Comparison of ENCODE assay signal across 18 cellular contexts in the genomic region with DNA sequence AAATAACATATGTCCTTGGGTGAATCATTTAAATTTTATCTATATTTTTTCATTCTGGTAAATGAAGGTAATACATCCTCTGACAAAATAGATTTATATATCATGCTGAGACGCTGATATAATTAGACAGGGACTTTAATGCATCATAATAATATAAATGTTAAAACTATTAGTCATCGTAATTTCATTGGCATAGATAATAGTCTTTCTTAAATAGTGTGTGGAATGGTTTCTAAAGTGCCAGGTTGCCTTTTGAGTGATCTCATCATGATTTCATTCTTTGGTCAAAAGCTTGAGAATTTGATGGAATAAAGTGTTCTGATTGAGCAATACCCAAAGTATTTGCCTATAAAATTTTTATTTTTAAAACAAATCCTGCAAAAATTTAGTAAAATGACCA. TPM values are rescaled to one million over a fixed set of nuclear protein-coding genes. Genes with fewer than 3 reads are reported as not detected.
DNase-seq lines count a peak whose midpoint lies in the region; ATAC-seq and TF ChIP-seq lines count a peak whose summit lies in the region.
"Had no signal": no experiment of that assay in that cellular context is flagged by ENCODE, and none has a peak within 500 bp of the region (broad histone marks: within the 10 kb centered on the region; RNA-seq: fewer than 3 reads in every experiment).

No MANE protein-coding gene starts in this region.

- no peak for TF ChIP-seq CTCF in fibroblast of mammary gland (conservative IDR thresholded peaks at IDR 0.05; ENCODE audit: control insufficient read depth, insufficient read depth, low read depth, low read length)

- peaks cover 45% of the 10 kb centered on the region for H3K4me1 ChIP-seq in skeletal muscle satellite cell (ENCODE audit: control insufficient read depth, insufficient read depth, low read length)
- H3K4me1 ChIP-seq: stomach had no signal

- no peak overlapping the region for H3K27ac Mint-ChIP-seq in activated CD8-positive, alpha-beta T cell treated with anti-CD3 and anti-CD28 coated beads, Interleukin-2, amount 10 ng/mL, durations not matched to agents 7 days and 5 days
- H3K27ac Mint-ChIP-seq: activated naive CD8-positive, alpha-beta T cell treated with anti-CD3 and anti-CD28 coated beads for 36 hours; CD14-positive monocyte had no signal

- POLR2A ChIA-PET in activated CD8-positive, alpha-beta T cell treated with anti-CD3 and anti-CD28 coated beads, Interleukin-2, amount 10 ng/mL, durations not matched to agents 7 days and 5 days (lab: Charles Lee) = no interaction called here

- H3K27ac ChIP-seq in SK-N-MC = peak overlapping the region; percentile 84; the same call in 1 of the 2 replicates
- H3K27ac ChIP-seq: stomach had no signal

- ATAC-seq in activated CD8-positive, alpha-beta T cell treated with anti-CD3 and anti-CD28 coated beads, Interleukin-2, amount 10 ng/mL, durations not matched to agents 7 days and 5 days = no peak
- no peak for ATAC-seq in HG03460 (IDR thresholded peaks at IDR 0.05; ENCODE audit: unreplicated experiment)
- ATAC-seq: left lobe of liver had no signal

- H3K9me3 Mint-ChIP-seq in activated CD8-positive, alpha-beta T cell treated with anti-CD3 and anti-CD28 coated beads, Interleukin-2, amount 10 ng/mL, durations not matched to agents 7 days and 5 days (ENCODE audit: insufficient read depth) = no peaks in the 10 kb centered on the region

- H3K9me3 ChIP-seq in SK-N-MC (ENCODE audit: low read depth, low read length) (no peaks in the 10 kb centered on the region), skeletal muscle satellite cell (replicated peaks; ENCODE audit: low read length) (no peaks in the 10 kb centered on the region)
- H3K9me3 ChIP-seq: stomach had no signal

- no peaks in the 10 kb centered on the region for H3K36me3 Mint-ChIP-seq in activated CD8-positive, alpha-beta T cell treated with anti-CD3 and anti-CD28 coated beads, Interleukin-2, amount 10 ng/mL, durations not matched to agents 7 days and 5 days (ENCODE audit: low read depth)
- H3K36me3 Mint-ChIP-seq: activated naive CD8-positive, alpha-beta T cell treated with anti-CD3 and anti-CD28 coated beads for 36 hours; CD14-positive monocyte had no signal

- H3K4me3 Mint-ChIP-seq in activated CD8-positive, alpha-beta T cell treated with anti-CD3 and anti-CD28 coated beads, Interleukin-2, amount 10 ng/mL, durations not matched to agents 7 days and 5 days = no peak overlapping the region
- H3K4me3 Mint-ChIP-seq: activated naive CD8-positive, alpha-beta T cell treated with anti-CD3 and anti-CD28 coated beads for 36 hours; CD14-positive monocyte had no signal

- peak overlapping the region; percentile 50 for H3K4me2 ChIP-seq in skeletal muscle satellite cell (ENCODE audit: low read length)

- no peak overlapping the region for H3K4me3 ChIP-seq in SK-N-MC
- H3K4me3 ChIP-seq in fibroblast of mammary gland (ENCODE audit: control insufficient read depth, low read depth, low read length) = no peak overlapping the region
- H3K4me3 ChIP-seq in skeletal muscle satellite cell (ENCODE audit: low read length) = no peak overlapping the region
- H3K4me3 ChIP-seq: stomach had no signal

- H3K27me3 ChIP-seq in skeletal muscle satellite cell (ENCODE audit: control insufficient read depth, insufficient read depth, low read length) = no peaks in the 10 kb centered on the region
- H3K27me3 ChIP-seq: heart right ventricle, stomach had no signal

- H3K27me3 Mint-ChIP-seq in activated CD8-positive, alpha-beta T cell treated with anti-CD3 and anti-CD28 coated beads, Interleukin-2, amount 10 ng/mL, durations not matched to agents 7 days and 5 days (ENCODE audit: low read depth) = no peaks in the 10 kb centered on the region
- H3K27me3 Mint-ChIP-seq: activated naive CD8-positive, alpha-beta T cell treated with anti-CD3 and anti-CD28 coated beads for 36 hours had no signal

- H3K4me1 Mint-ChIP-seq in activated CD8-positive, alpha-beta T cell treated with anti-CD3 and anti-CD28 coated beads, Interleukin-2, amount 10 ng/mL, durations not matched to agents 7 days and 5 days (ENCODE audit: low read depth) = no peaks in the 10 kb centered on the region
- H3K4me1 Mint-ChIP-seq: activated naive CD8-positive, alpha-beta T cell treated with anti-CD3 and anti-CD28 coated beads for 36 hours; CD14-positive monocyte had no signal

- peak; percentile 88 for DNase-seq in ELR (ENCODE audit: low read depth)
- DNase-seq in SK-N-MC (ENCODE audit: low read depth, low spot score) = no peak
- DNase-seq in fibroblast of mammary gland (ENCODE audit: low read depth) = peak; percentile 90
- DNase-seq in activated CD8-positive, alpha-beta T cell treated with anti-CD3 and anti-CD28 coated beads, Interleukin-2, amount 10 ng/mL, durations not matched to agents 7 days and 5 days = no peak
- no peak for DNase-seq in T-helper 9 cell
- DNase-seq: activated CD4-positive, alpha-beta T cell treated with anti-CD3 and anti-CD28 coated beads for 48 hours; activated naive CD8-positive, alpha-beta T cell treated with anti-CD3 and anti-CD28 coated beads for 36 hours; DMS53; heart right ventricle; NCI-H146; NCI-H2227 treated with DMSO at 0.1 percent for 48 hours; SIG-M5; stimulated activated CD4-positive, alpha-beta T cell treated with anti-CD3 and anti-CD28 coated beads, Interleukin-12 subunit alpha, Interleukin-12 subunit beta, amount 100 ng/mL, for 4 hours; stomach had no signal

- H3K36me3 ChIP-seq in SK-N-MC (ENCODE audit: insufficient read depth, low read length) = no peaks in the 10 kb centered on the region
- H3K36me3 ChIP-seq in skeletal muscle satellite cell (ENCODE audit: insufficient read depth, low read length) = no peaks in the 10 kb centered on the region
- H3K36me3 ChIP-seq: heart right ventricle, stomach had no signal

- CTCF ChIA-PET in activated CD8-positive, alpha-beta T cell treated with anti-CD3 and anti-CD28 coated beads, Interleukin-2, amount 10 ng/mL, durations not matched to agents 7 days and 5 days (lab: Charles Lee) = no interaction called here

- no peak overlapping the region for H3K9ac ChIP-seq in SK-N-MC (ENCODE audit: insufficient read length)
- peak overlapping the region; percentile 48 for H3K9ac ChIP-seq in skeletal muscle satellite cell (ENCODE audit: low read depth, low read length)

RNA-seq across cellular contexts. Expression of a gene that starts 43.2 kb away (rescaled TPM):
- 1.3 and 2.4 TPM in 2 replicates for total RNA-seq in skeletal muscle satellite cell (2012; rRNA removed)
- total RNA-seq in activated CD8-positive, alpha-beta T cell treated with anti-CD3 and anti-CD28 coated beads, Interleukin-2, amount 10 ng/mL, durations not matched to agents 7 days and 5 days = not detected
- total RNA-seq: activated naive CD8-positive, alpha-beta T cell treated with anti-CD3 and anti-CD28 coated beads for 36 hours had no signal

Comparison
In these comparisons a context has a peak if more than half of its experiments do, and no peak if none do; other contexts are left out.
1. DNase-seq: peak in ELR (single experiment) and fibroblast of mammary gland (single experiment); none in SK-N-MC (single experiment), activated CD8-positive, alpha-beta T cell treated with anti-CD3 and anti-CD28 coated beads, Interleukin-2, amount 10 ng/mL, durations not matched to agents 7 days and 5 days (single experiment) and T-helper 9 cell (single experiment).